ENCODE assay signal across 15 cellular contexts in genomic region chr1:30934613-30935012, GRCh38. TPM values are rescaled to one million over a fixed set of nuclear protein-coding genes. Genes with fewer than 3 reads are reported as not detected.
DNase-seq lines count a peak whose midpoint lies in the region; ATAC-seq, FAIRE-seq and TF ChIP-seq lines count a peak whose summit lies in the region.
"Had no signal": no experiment of that assay in that cellular context is flagged by ENCODE, and none has a peak within 500 bp of the region (broad histone marks: within the 10 kb centered on the region; RNA-seq: fewer than 3 reads in every experiment).

No MANE protein-coding gene starts in this region.

- H3K27me3 Mint-ChIP-seq in CD4-positive, alpha-beta T cell = no peaks in the 10 kb centered on the region
- H3K27me3 Mint-ChIP-seq in astrocyte (ENCODE audit: low read depth, unreplicated experiment) = no peaks in the 10 kb centered on the region
- no peaks in the 10 kb centered on the region for H3K27me3 Mint-ChIP-seq in naive thymus-derived CD4-positive, alpha-beta T cell

- DNase-seq in CD4-positive, alpha-beta T cell = no peak
- DNase-seq in astrocyte (ENCODE audit: low read depth) (no peak), kidney glomerular epithelial cell (lab: John Stamatoyannopoulos, UW) (no peak), NCI-H345 treated with DMSO at 0.1 percent for 48 hours (lab: John Stamatoyannopoulos, UW; ENCODE audit: unreplicated experiment) (no peak), NAMALWA (ENCODE audit: low spot score) (no peak)
- DNase-seq in naive thymus-derived CD4-positive, alpha-beta T cell = no peak
- DNase-seq: activated effector memory CD4-positive, alpha-beta T cell treated with Interleukin-2 at 50 U/mL for 16 hours; NCI-H146; NCI-H748 treated with DMSO at 0.1 percent for 48 hours; Right ventricle myocardium superior had no signal

- H3K27me3 ChIP-seq in CD4-positive, alpha-beta T cell (ENCODE audit: control insufficient read depth, insufficient read depth, low read length) = no peaks in the 10 kb centered on the region
- no peaks in the 10 kb centered on the region for H3K27me3 ChIP-seq in HUES48 (ENCODE audit: control insufficient read depth, insufficient read depth, low read length)
- H3K27me3 ChIP-seq in astrocyte (ENCODE audit: insufficient read depth, low read length) = no peaks in the 10 kb centered on the region
- no peaks in the 10 kb centered on the region for H3K27me3 ChIP-seq in naive thymus-derived CD4-positive, alpha-beta T cell (ENCODE audit: control insufficient read depth in 2 of 2, insufficient read depth in 2 of 2, low read length in 2 of 2)
- H3K27me3 ChIP-seq: BLaER1 treated with 17β-estradiol and CSF1 and Interleukin-3, amounts not matched to agents 10 nM and 100 nM had no signal

- no peaks in the 10 kb centered on the region for H3K9me3 ChIP-seq in CD4-positive, alpha-beta T cell (ENCODE audit: control insufficient read depth, low read length)
- H3K9me3 ChIP-seq in HUES48 (ENCODE audit: control insufficient read depth, insufficient read depth, low read length) (no peaks in the 10 kb centered on the region), astrocyte (ENCODE audit: insufficient read depth, low read depth, low read length) (no peaks in the 10 kb centered on the region)
- H3K9me3 ChIP-seq in naive thymus-derived CD4-positive, alpha-beta T cell (ENCODE audit: control insufficient read depth in 2 of 3, low read length in 3 of 3) = no peaks in the 10 kb centered on the region
- H3K9me3 ChIP-seq: BLaER1 treated with 17β-estradiol and CSF1 and Interleukin-3, amounts not matched to agents 10 nM and 100 nM had no signal

- H3K9ac ChIP-seq in HUES48 (ENCODE audit: low read depth, low read length) (no peak overlapping the region), astrocyte (ENCODE audit: low read length) (no peak overlapping the region)
- H3K9ac ChIP-seq: BLaER1 treated with 17β-estradiol and CSF1 and Interleukin-3, amounts not matched to agents 10 nM and 100 nM had no signal

- CTCF ChIA-PET in CD4-positive, alpha-beta T cell (lab: Charles Lee) = interaction anchor here (1.4 kb wide), 1 partner anchor 133 kb away, joined by 7 read pairs; no protein-coding TSS in a partner anchor
- CTCF ChIA-PET in naive thymus-derived CD4-positive, alpha-beta T cell (lab: Charles Lee) = no interaction called here

- no peak overlapping the region for H3K4me3 Mint-ChIP-seq in CD4-positive, alpha-beta T cell
- H3K4me3 Mint-ChIP-seq in astrocyte (ENCODE audit: unreplicated experiment) = peak overlapping the region; percentile 0
- no peak overlapping the region for H3K4me3 Mint-ChIP-seq in naive thymus-derived CD4-positive, alpha-beta T cell

- H3K4me3 ChIP-seq in HUES48 (ENCODE audit: low read depth, low read length) (no peak overlapping the region), astrocyte (ENCODE audit: insufficient read depth, low read depth, low read length) (no peak overlapping the region)
- no peak overlapping the region for H3K4me3 ChIP-seq in naive thymus-derived CD4-positive, alpha-beta T cell (ENCODE audit: low read length)
- H3K4me3 ChIP-seq: BLaER1 treated with 17β-estradiol and CSF1 and Interleukin-3, amounts not matched to agents 10 nM and 100 nM had no signal

- POLR2A ChIA-PET in CD4-positive, alpha-beta T cell (lab: Charles Lee) = no interaction called here
- POLR2A ChIA-PET in naive thymus-derived CD4-positive, alpha-beta T cell (lab: Charles Lee) = no interaction called here

- H3K4me1 ChIP-seq in HUES48 (ENCODE audit: control insufficient read depth, insufficient read depth, low read length) (no peaks in the 10 kb centered on the region), astrocyte (ENCODE audit: insufficient read depth, low read length) (peaks cover 14% of the 10 kb centered on the region)
- H3K4me1 ChIP-seq in naive thymus-derived CD4-positive, alpha-beta T cell (ENCODE audit: control insufficient read depth in 2 of 2, insufficient read depth in 2 of 2, low read length in 2 of 2) = no peaks in the 10 kb centered on the region

- intact Hi-C loops in CD4-positive, alpha-beta T cell (cut with DNase I, micrococcal nuclease) = no loop called here
- intact Hi-C loops in naive thymus-derived CD4-positive, alpha-beta T cell (cut with micrococcal nuclease) = no loop called here

- H3K27ac Mint-ChIP-seq in CD4-positive, alpha-beta T cell = peak overlapping the region; percentile 25
- peak overlapping the region; percentile 28 for H3K27ac Mint-ChIP-seq in astrocyte (ENCODE audit: unreplicated experiment)
- H3K27ac Mint-ChIP-seq in naive thymus-derived CD4-positive, alpha-beta T cell = peak overlapping the region in 8 of 9 donors; percentile 9 to 63 (median 44)

- H3K4me1 Mint-ChIP-seq in CD4-positive, alpha-beta T cell (ENCODE audit: low read depth) = no peaks in the 10 kb centered on the region
- peaks cover 53% of the 10 kb centered on the region for H3K4me1 Mint-ChIP-seq in astrocyte (ENCODE audit: low read depth, unreplicated experiment)
- H3K4me1 Mint-ChIP-seq in naive thymus-derived CD4-positive, alpha-beta T cell = peaks cover 0 to 6% (median 0%) of the 10 kb centered on the region in 7 donors

- H3K36me3 Mint-ChIP-seq in CD4-positive, alpha-beta T cell (ENCODE audit: low read depth) = peaks cover 80% of the 10 kb centered on the region
- H3K36me3 Mint-ChIP-seq in astrocyte (ENCODE audit: low read depth, unreplicated experiment) = peaks cover 33% of the 10 kb centered on the region
- peaks cover 15 to 47% (median 27%) of the 10 kb centered on the region in 5 donors for H3K36me3 Mint-ChIP-seq in naive thymus-derived CD4-positive, alpha-beta T cell

- H3K79me2 ChIP-seq in astrocyte (ENCODE audit: insufficient read depth, low read length) = peaks cover 20% of the 10 kb centered on the region

- H3K36me3 ChIP-seq in HUES48 (ENCODE audit: control insufficient read depth, insufficient read depth, low read length) (peaks cover 67% of the 10 kb centered on the region), astrocyte (ENCODE audit: insufficient read depth, low read length) (peaks cover 32% of the 10 kb centered on the region)
- H3K36me3 ChIP-seq in naive thymus-derived CD4-positive, alpha-beta T cell (ENCODE audit: control insufficient read depth in 2 of 3, insufficient read depth in 3 of 3, low read length in 3 of 3) = peaks cover 25 to 67% (median 27%) of the 10 kb centered on the region in 3 experiments

- no peak for TF ChIP-seq CTCF in CD4-positive, alpha-beta T cell (IDR thresholded peaks at IDR 0.05)
- TF ChIP-seq CTCF in astrocyte (IDR thresholded peaks at IDR 0.05; ENCODE audit: insufficient read depth, low read depth, low read length) = no peak

- no peak for FAIRE-seq in astrocyte (lab: Jason Lieb, UNC)

- H2AFZ ChIP-seq in astrocyte (ENCODE audit: low read depth, low read length) = no peak overlapping the region

- no peak overlapping the region for H3K4me2 ChIP-seq in astrocyte (ENCODE audit: low read length)
- H3K4me2 ChIP-seq: BLaER1 treated with 17β-estradiol and CSF1 and Interleukin-3, amounts not matched to agents 10 nM and 100 nM had no signal

- H3K9me3 Mint-ChIP-seq in CD4-positive, alpha-beta T cell = no peaks in the 10 kb centered on the region
- H3K9me3 Mint-ChIP-seq in astrocyte (ENCODE audit: unreplicated experiment) = no peaks in the 10 kb centered on the region
- H3K9me3 Mint-ChIP-seq in naive thymus-derived CD4-positive, alpha-beta T cell = peaks cover 0 to 5% (median 0%) of the 10 kb centered on the region in 11 donors

- no peak overlapping the region for H3K27ac ChIP-seq in CD4-positive, alpha-beta T cell (ENCODE audit: low read depth, low read length)
- peak overlapping the region; percentile 18 for H3K27ac ChIP-seq in HUES48 (ENCODE audit: low read depth, low read length)
- H3K27ac ChIP-seq in astrocyte (ENCODE audit: low read depth, low read length) = no peak overlapping the region
- H3K27ac ChIP-seq in naive thymus-derived CD4-positive, alpha-beta T cell (ENCODE audit: low read depth, low read length) = no peak overlapping the region
- H3K27ac ChIP-seq: BLaER1 treated with 17β-estradiol and CSF1 and Interleukin-3, amounts not matched to agents 10 nM and 100 nM; VCaP had no signal

- no peak for ATAC-seq in CD4-positive, alpha-beta T cell (ENCODE audit: poor library complexity)
- no peak for ATAC-seq in naive thymus-derived CD4-positive, alpha-beta T cell
- ATAC-seq in GM19023 (IDR thresholded peaks at IDR 0.05; ENCODE audit: unreplicated experiment) = no peak
- ATAC-seq: sciatic nerve had no signal

- H4K20me1 ChIP-seq in astrocyte (ENCODE audit: insufficient read depth, low read length) = peaks cover 62% of the 10 kb centered on the region

RNA-seq across cellular contexts. Expression of gene SDC3, which starts 26.1 kb away (rescaled TPM):
- under 1 TPM in 1 of 2 experiments, not detected in 1; 0.14 TPM for total RNA-seq in CD4-positive, alpha-beta T cell
- total RNA-seq in astrocyte = 113 and 135 TPM in 2 replicates
- under 1 TPM; 0.19 to 0.42 (median 0.30) TPM for total RNA-seq in naive thymus-derived CD4-positive, alpha-beta T cell
- under 1 TPM in 1 of 2 donors, not detected in 1; 0.07 TPM for polyA plus RNA-seq in naive thymus-derived CD4-positive, alpha-beta T cell

Comparison
In these comparisons a context has a peak if more than half of its experiments do, and no peak if none do; other contexts are left out.
1. RNA of gene SDC3, which starts 26.1 kb away (total RNA-seq): 113 to 135 TPM in astrocyte; 0.19 to 0.42 TPM in naive thymus-derived CD4-positive, alpha-beta T cell and 0.14 TPM in CD4-positive, alpha-beta T cell; every median in the first group is over 10 times any median in the second.
2. Peak in every context shown above with its lines, with median percentiles within 50 percentile points of each other: H3K27ac Mint-ChIP-seq.